ENCODE assay signal across 1 cellular context in the genomic region with DNA sequence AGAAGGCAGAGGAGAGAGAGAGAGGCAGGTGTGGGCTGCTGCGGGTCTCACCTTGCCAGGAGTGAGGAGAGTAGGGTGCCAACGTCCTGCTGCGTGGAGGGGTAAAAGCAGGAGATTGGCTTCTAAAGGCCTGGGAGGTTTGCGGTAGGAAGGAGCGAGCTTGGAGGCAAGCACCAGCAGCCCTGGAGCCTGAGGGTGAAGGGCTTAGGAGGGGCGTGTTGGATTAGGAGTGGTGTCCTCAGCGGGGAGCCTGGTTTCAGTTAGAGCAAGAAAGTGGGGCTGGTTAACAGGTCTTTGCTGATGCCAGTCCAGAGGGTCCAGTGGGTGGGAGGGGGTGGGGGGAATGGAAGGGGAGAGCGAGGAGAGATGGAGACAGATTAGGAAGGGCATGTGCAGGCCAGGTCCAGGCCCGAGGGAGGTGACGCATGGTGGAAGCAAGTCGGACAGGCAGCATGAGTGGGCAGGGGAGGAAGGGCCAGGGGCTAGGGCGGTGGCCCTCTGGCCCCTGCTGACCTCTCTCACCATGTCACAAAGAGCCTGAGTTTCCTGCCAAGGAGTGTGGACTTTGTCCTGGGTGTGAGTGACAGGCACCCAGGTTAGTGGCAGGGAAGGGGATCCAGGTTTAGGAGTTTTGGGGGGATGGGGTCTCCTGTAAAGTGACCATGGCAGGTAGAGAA.
TF ChIP-seq lines count a peak whose summit lies in the region.

No MANE protein-coding gene starts in this region.

TF ChIP-seq in IMR-90, 13 proteins besides CTCF, POLR2A, EP300 and RAD21 (continued from another document):
- TF ChIP-seq CEBPB (IDR thresholded peaks at IDR 0.05; ENCODE audit: low read depth, low read length): no peak
- TF ChIP-seq, protein P1, sequence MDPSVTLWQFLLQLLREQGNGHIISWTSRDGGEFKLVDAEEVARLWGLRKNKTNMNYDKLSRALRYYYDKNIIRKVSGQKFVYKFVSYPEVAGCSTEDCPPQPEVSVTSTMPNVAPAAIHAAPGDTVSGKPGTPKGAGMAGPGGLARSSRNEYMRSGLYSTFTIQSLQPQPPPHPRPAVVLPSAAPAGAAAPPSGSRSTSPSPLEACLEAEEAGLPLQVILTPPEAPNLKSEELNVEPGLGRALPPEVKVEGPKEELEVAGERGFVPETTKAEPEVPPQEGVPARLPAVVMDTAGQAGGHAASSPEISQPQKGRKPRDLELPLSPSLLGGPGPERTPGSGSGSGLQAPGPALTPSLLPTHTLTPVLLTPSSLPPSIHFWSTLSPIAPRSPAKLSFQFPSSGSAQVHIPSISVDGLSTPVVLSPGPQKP (IDR thresholded peaks at IDR 0.05; ENCODE audit: borderline replicate concordance, low read depth, low read length): no peak
- TF ChIP-seq CHD1 (IDR thresholded peaks at IDR 0.05; ENCODE audit: low read depth, low read length): no peak
- TF ChIP-seq MXI1 (IDR thresholded peaks at IDR 0.05; ENCODE audit: borderline replicate concordance, low read depth, low read length): no peak
